In genomic region chr2:235642446-235643107, GRCh38 we compare ENCODE assay signal across 8 cellular contexts.
DNase-seq lines count a peak whose midpoint lies in the region; ATAC-seq, FAIRE-seq and TF ChIP-seq lines count a peak whose summit lies in the region.
"Had no signal": no experiment of that assay in that cellular context is flagged by ENCODE, and none has a peak within 500 bp of the region (broad histone marks: within the 10 kb centered on the region; RNA-seq: fewer than 3 reads in every experiment).

No MANE protein-coding gene starts in this region.

- H3K4me1 ChIP-seq in IMR-90 (ENCODE audit: control insufficient read depth, insufficient read depth, low read length) (peaks cover 24% of the 10 kb centered on the region), K562 (replicated peaks in 1 of 2; ENCODE audit: control insufficient read depth in 2 of 2, insufficient read depth in 2 of 2, low read length in 2 of 2) (peaks cover 12 to 38% of the 10 kb centered on the region in 2 experiments; a peak in 4 of 5 replicates), PC-3 (ENCODE audit: insufficient read depth, low read length) (no peaks in the 10 kb centered on the region)

- peak overlapping the region; percentile 72 for H2BK5ac ChIP-seq in IMR-90 (ENCODE audit: low read depth, low read length, poor library complexity, severe bottlenecking)

- no peak for TF ChIP-seq RAD21 in IMR-90 (IDR thresholded peaks at IDR 0.05; ENCODE audit: low read length)
- TF ChIP-seq RAD21 in K562 (CRISPR knock-in tag; conservative IDR thresholded peaks at IDR 0.05 in 1 of 2, IDR thresholded peaks at IDR 0.05 in 1 of 2) = 0 out of 4 replicates have a peak, but pooled peaks of 1 of the 2 experiments have one; percentile 3

- H4K91ac ChIP-seq in IMR-90 (ENCODE audit: insufficient read depth, low read depth, low read length) = peak overlapping the region; percentile 86

- H3K4ac ChIP-seq in IMR-90 (ENCODE audit: low read depth, low read length) = peak overlapping the region; percentile 91

- H3K36me3 ChIP-seq in IMR-90 (ENCODE audit: control insufficient read depth, insufficient read depth, low read length) = no peaks in the 10 kb centered on the region
- no peaks in the 10 kb centered on the region for H3K36me3 ChIP-seq in K562 (ENCODE audit: control insufficient read depth, insufficient read depth, low read length)
- no peaks in the 10 kb centered on the region for H3K36me3 ChIP-seq in PC-3 (ENCODE audit: low read depth, low read length)

- dilution Hi-C loops in IMR-90 (cut with HindIII; ENCODE audit: low sequenced_read_pairs, unreplicated experiment) = no loop called here

- H4K5ac ChIP-seq in IMR-90 (ENCODE audit: low read depth, low read length) = peak overlapping the region; percentile 53

- H3K4me3 Mint-ChIP-seq in CD4-positive, alpha-beta T cell = no peak overlapping the region
- H3K4me3 Mint-ChIP-seq: activated naive CD4-positive, alpha-beta T cell treated with anti-CD3 and anti-CD28 coated beads for 36 hours had no signal

- H3K36me3 Mint-ChIP-seq in CD4-positive, alpha-beta T cell (ENCODE audit: low read depth) = no peaks in the 10 kb centered on the region

- H2BK20ac ChIP-seq in IMR-90 (ENCODE audit: low read depth, low read length) = peak overlapping the region; percentile 87

- peak overlapping the region; percentile 51 for H3K18ac ChIP-seq in IMR-90 (ENCODE audit: low read depth, low read length)

- H3K9me1 ChIP-seq in IMR-90 (ENCODE audit: insufficient read depth, low read length) (peaks cover 18% of the 10 kb centered on the region), K562 (ENCODE audit: control insufficient read depth, insufficient read depth, low read length) (peaks cover 3% of the 10 kb centered on the region)

- H4K20me1 ChIP-seq in IMR-90 (ENCODE audit: insufficient read depth, low read length) (peaks cover 4% of the 10 kb centered on the region; the same call in 1 of the 2 replicates), K562 (replicated peaks; ENCODE audit: control insufficient read depth, insufficient read depth, low read length) (peaks cover 66% of the 10 kb centered on the region), PC-3 (ENCODE audit: low read length) (0 out of 2 replicates have a peak, but pooled peaks cover 3% of the 10 kb centered on the region)

- BruUV-seq in IMR-90 (replicated peaks; lab: Mats Ljungman, UMichigan) (no TSS peak), K562 (replicated peaks; lab: Mats Ljungman, UMichigan) (no TSS peak), PC-3 (replicated peaks; lab: Mats Ljungman, UMichigan) (no TSS peak)

- no peaks in the 10 kb centered on the region for H3K27me3 ChIP-seq in IMR-90 (ENCODE audit: control insufficient read depth, insufficient read depth, low read length)
- no peaks in the 10 kb centered on the region for H3K27me3 ChIP-seq in K562 (ENCODE audit: control insufficient read depth in 2 of 2, insufficient read depth in 2 of 2, low read length in 2 of 2)
- no peaks in the 10 kb centered on the region for H3K27me3 ChIP-seq in CD4-positive, alpha-beta T cell (ENCODE audit: control insufficient read depth, insufficient read depth, low read length)
- H3K27me3 ChIP-seq in PC-3 (ENCODE audit: low read length) = no peaks in the 10 kb centered on the region

- intact Hi-C loops in IMR-90 (cut with micrococcal nuclease) (no loop called here), K562 (cut with micrococcal nuclease) (loop anchor here (5.0 kb wide), 1 partner anchor 105 kb away; no protein-coding TSS in a partner anchor), left cardiac atrium (cut with DNase I) (no loop called here), PC-3 (cut with micrococcal nuclease) (no loop called here)
- intact Hi-C loops in CD4-positive, alpha-beta T cell (cut with DNase I, micrococcal nuclease) = no loop called here

- peak overlapping the region; percentile 41; the same call in 1 of the 2 replicates for H2AK5ac ChIP-seq in IMR-90 (ENCODE audit: low read depth, low read length)

- H3K4me3 ChIP-seq in IMR-90 (ENCODE audit: insufficient read depth, low read depth, low read length) (no peak overlapping the region), K562 (no peak overlapping the region), PC-3 (ENCODE audit: low read length) (no peak overlapping the region)

- no peak overlapping the region for H3K9ac ChIP-seq in IMR-90 (ENCODE audit: low read depth, low read length)
- H3K9ac ChIP-seq in K562 (ENCODE audit: insufficient read depth in 1 of 2, low read depth in 2 of 2, low read length in 2 of 2) = no peak overlapping the region
- no peak overlapping the region for H3K9ac ChIP-seq in PC-3 (ENCODE audit: low read length)

- H3F3A ChIP-seq in PC-3 (ENCODE audit: low read length, unreplicated experiment) = no peaks in the 10 kb centered on the region

- no peak for TF ChIP-seq EP300 in K562 (IDR thresholded peaks at IDR 0.05; ENCODE audit: low read length)

- DNase-seq in IMR-90 = peak; percentile 82
- peak in 1 of 4 experiments; percentile 9 for DNase-seq in K562 (ENCODE audit: extremely low read depth in 1 of 4, low spot score in 3 of 4)
- DNase-seq in left cardiac atrium = peak; percentile 45
- no peak for DNase-seq in kidney glomerular epithelial cell (lab: John Stamatoyannopoulos, UW)
- DNase-seq in CD4-positive, alpha-beta T cell = no peak
- no peak for DNase-seq in PC-3
- DNase-seq: activated naive CD4-positive, alpha-beta T cell treated with anti-CD3 and anti-CD28 coated beads for 36 hours had no signal

- TF ChIP-seq CTCF in IMR-90 (conservative IDR thresholded peaks at IDR 0.05; ENCODE audit: low read depth, low read length) (no peak), K562 (IDR thresholded peaks at IDR 0.05 in 2 of 3, conservative IDR thresholded peaks at IDR 0.05 in 1 of 3; ENCODE audit: insufficient read depth in 2 of 3, low read depth in 1 of 3, low read length in 3 of 3) (peak in 2 of 3 experiments; percentile 9 to 18; a peak in 1 of 6 replicates), PC-3 (conservative IDR thresholded peaks at IDR 0.05; ENCODE audit: low read depth, low read length) (no peak)
- TF ChIP-seq CTCF in CD4-positive, alpha-beta T cell (IDR thresholded peaks at IDR 0.05) = no peak

- peak overlapping the region; percentile 8; the same call in 2 of the 3 replicates for H2BK15ac ChIP-seq in IMR-90 (ENCODE audit: low read depth, low read length)

- H2AFZ ChIP-seq in IMR-90 (replicated peaks; ENCODE audit: low read length, poor library complexity) (peak overlapping the region; percentile 64), K562 (ENCODE audit: low read depth, low read length) (no peak overlapping the region), PC-3 (ENCODE audit: low read length) (no peak overlapping the region)

- H4K8ac ChIP-seq in IMR-90 (ENCODE audit: low read depth in 2 of 2, low read length in 2 of 2) = peak overlapping the region; percentile 5 to 83; a peak in 2 of 4 replicates

- peak overlapping the region; percentile 94 for H2BK120ac ChIP-seq in IMR-90 (ENCODE audit: low read depth, low read length)

- H2AK9ac ChIP-seq in IMR-90 (replicated peaks; ENCODE audit: low read depth, low read length, poor library complexity) = peak overlapping the region; percentile 91

- in situ Hi-C loops in IMR-90 (cut with MboI; ENCODE audit: low sequenced_read_pairs) = loop anchor here (25.0 kb wide), 1 partner anchor 1445 kb away; the partner anchor contains the start of gene COPS8
- in situ Hi-C loops in K562 (cut with MboI) = no loop called here

- TF ChIP-seq POLR2A in IMR-90 (IDR thresholded peaks at IDR 0.05; ENCODE audit: low read depth, low read length) (no peak), K562 (conservative IDR thresholded peaks at IDR 0.05) (no peak)

- H3K14ac ChIP-seq in IMR-90 (replicated peaks; ENCODE audit: low read depth, low read length) = peak overlapping the region; percentile 88

- no peak overlapping the region for H3K27ac Mint-ChIP-seq in CD4-positive, alpha-beta T cell
- H3K27ac Mint-ChIP-seq: activated naive CD4-positive, alpha-beta T cell treated with anti-CD3 and anti-CD28 coated beads for 36 hours had no signal

- H3K27me3 Mint-ChIP-seq in CD4-positive, alpha-beta T cell = peaks cover 36% of the 10 kb centered on the region

- no peaks in the 10 kb centered on the region for H3K9me3 Mint-ChIP-seq in CD4-positive, alpha-beta T cell
- H3K9me3 Mint-ChIP-seq: activated naive CD4-positive, alpha-beta T cell treated with anti-CD3 and anti-CD28 coated beads for 36 hours had no signal

- no peaks in the 10 kb centered on the region for H3K9me3 ChIP-seq in IMR-90 (ENCODE audit: control insufficient read depth, insufficient read depth, low read length)
- no peaks in the 10 kb centered on the region for H3K9me3 ChIP-seq in K562 (replicated peaks; ENCODE audit: control insufficient read depth, insufficient read depth, low read depth, low read length)
- no peaks in the 10 kb centered on the region for H3K9me3 ChIP-seq in CD4-positive, alpha-beta T cell (ENCODE audit: control insufficient read depth, low read length)
- no peaks in the 10 kb centered on the region for H3K9me3 ChIP-seq in PC-3 (ENCODE audit: low read length)

- H3K4me1 Mint-ChIP-seq in CD4-positive, alpha-beta T cell (ENCODE audit: low read depth) = no peaks in the 10 kb centered on the region

- WGBS in IMR-90 (ENCODE audit: extremely low coverage in 2 of 2, insufficient read length in 1 of 2), 2 experiments = 100% methylated on average over 1 of the region's 9 CpGs; no CpG with 5 or more reads in 1 of the 2 experiments
- WGBS in K562 (ENCODE audit: insufficient coverage, low coverage, missing lambda C conversion rate) = 49% methylated on average over 9 of the region's 9 CpGs

- POLR2A ChIA-PET in IMR-90 (lab: Charles Lee; ENCODE audit: unreplicated experiment) = no interaction called here
- POLR2A ChIA-PET in K562 (lab: Yijun Ruan, JAX) = no interaction called here
- POLR2A ChIA-PET in CD4-positive, alpha-beta T cell (lab: Charles Lee) = no interaction called here
- POLR2A ChIA-PET in PC-3 (lab: Charles Lee; ENCODE audit: unreplicated experiment) = no interaction called here

- no peak overlapping the region for H3K4me2 ChIP-seq in IMR-90 (ENCODE audit: low read depth, low read length)
- no peak overlapping the region for H3K4me2 ChIP-seq in K562 (ENCODE audit: insufficient read depth, low read length)
- no peak overlapping the region for H3K4me2 ChIP-seq in PC-3 (ENCODE audit: low read length)

- peak overlapping the region; percentile 73; the same call in 1 of the 2 replicates for H3K27ac ChIP-seq in IMR-90 (ENCODE audit: insufficient read depth, low read length)
- H3K27ac ChIP-seq in K562 (ENCODE audit: extremely low read depth, low read depth, low read length) = no peak overlapping the region
- H3K27ac ChIP-seq in temporal lobe (ENCODE audit: low read depth, low read length) = peak overlapping the region; percentile 76
- no peak overlapping the region for H3K27ac ChIP-seq in CD4-positive, alpha-beta T cell (ENCODE audit: low read depth, low read length)
- no peak overlapping the region for H3K27ac ChIP-seq in PC-3 (ENCODE audit: low read length)

- ATAC-seq in IMR-90 (ENCODE audit: low read depth) (peak; percentile 69), K562 (peak; percentile 31; the same call in 2 of the 3 replicates), left cardiac atrium (peak in 1 of 2 donors; percentile 65), PC-3 (no peak)
- ATAC-seq in CD4-positive, alpha-beta T cell (ENCODE audit: poor library complexity) = no peak

- H3K9me2 ChIP-seq in PC-3 (replicated peaks; ENCODE audit: low read length) = no peaks in the 10 kb centered on the region

- CTCF ChIA-PET in IMR-90 (lab: Yijun Ruan, JAX) = interaction anchor here (1.0 to 1.3 kb wide), 3 partner anchors 11 to 44 kb away, joined by 3 to 5 read pairs (median 3); no protein-coding TSS in a partner anchor
- CTCF ChIA-PET in K562 (lab: Yijun Ruan, JAX; ENCODE audit: low intra/inter-chr PET ratio) = no interaction called here
- CTCF ChIA-PET in CD4-positive, alpha-beta T cell (lab: Charles Lee) = no interaction called here
- CTCF ChIA-PET in PC-3 (lab: Charles Lee) = no interaction called here

- no peak overlapping the region for H3K56ac ChIP-seq in IMR-90 (ENCODE audit: extremely low read depth, insufficient read depth, low read length)

- FAIRE-seq in K562 (lab: Jason Lieb, UNC) = no peak

- H3K79me2 ChIP-seq in K562 (ENCODE audit: control insufficient read depth, insufficient read depth, low read length) (peaks cover 51% of the 10 kb centered on the region), PC-3 (ENCODE audit: low read length) (peaks cover 78% of the 10 kb centered on the region)

- H3K79me1 ChIP-seq in IMR-90 (ENCODE audit: low read depth in 1 of 2, low read length in 2 of 2) = peaks cover 25 to 67% of the 10 kb centered on the region in 2 experiments

- H3K23ac ChIP-seq in IMR-90 (ENCODE audit: low read depth, low read length) = peak overlapping the region; percentile 73

Comparison
In these comparisons a context has a peak if more than half of its experiments do, and no peak if none do; other contexts are left out.
1. ATAC-seq: peak in IMR-90 (single experiment) and K562 (single experiment); none in CD4-positive, alpha-beta T cell (single experiment) and PC-3 (single experiment).
2. DNase-seq: peak in IMR-90 (single experiment) and left cardiac atrium (single experiment); none in kidney glomerular epithelial cell (single experiment), CD4-positive, alpha-beta T cell (0 of 10) and PC-3 (single experiment).
3. H3K27ac ChIP-seq: peak in IMR-90 (single experiment) and temporal lobe (single experiment); none in K562 (single experiment), CD4-positive, alpha-beta T cell (single experiment) and PC-3 (single experiment).
4. CTCF ChIP-seq: peak in K562 (2 of 3); none in IMR-90 (single experiment), CD4-positive, alpha-beta T cell (single experiment) and PC-3 (single experiment).